In the genomic region with DNA sequence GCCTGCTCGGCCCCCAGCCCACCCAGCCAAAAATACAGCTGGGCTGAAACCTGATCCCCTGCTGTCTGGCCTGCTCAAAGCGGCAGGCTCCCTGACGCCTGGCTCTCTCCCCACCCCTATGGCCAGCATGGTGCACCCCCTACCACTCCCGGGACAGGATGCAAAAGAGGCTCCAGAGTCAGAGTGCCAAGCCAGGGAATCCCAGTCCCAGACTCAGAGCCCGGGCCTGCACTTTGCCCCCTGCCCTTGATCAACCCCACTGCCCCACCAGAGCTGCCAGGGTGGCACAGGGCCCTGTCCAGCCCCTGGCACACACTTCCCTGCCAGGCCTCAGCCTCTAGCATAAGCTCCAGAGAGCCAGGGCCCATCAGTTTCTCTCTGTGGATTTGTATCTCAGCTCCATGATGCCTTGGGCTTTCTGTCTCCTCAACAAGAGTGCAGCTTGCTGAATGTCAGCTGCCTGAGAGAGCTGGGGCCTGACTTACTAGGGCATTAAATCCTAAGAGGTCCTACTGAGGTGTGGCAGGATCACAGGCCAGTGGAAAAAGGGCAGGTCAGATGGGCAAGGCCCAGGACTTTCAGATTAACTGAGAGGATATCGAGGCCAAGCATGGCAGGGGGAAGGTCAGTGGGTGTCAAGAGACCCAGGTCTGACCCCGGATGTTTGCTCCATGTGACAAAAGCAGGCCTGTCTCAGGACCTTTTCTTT, we compare ENCODE assay signal across 21 cellular contexts. TPM values are rescaled to one million over a fixed set of nuclear protein-coding genes. Genes with fewer than 3 reads are reported as not detected.
DNase-seq lines count a peak whose midpoint lies in the region; ATAC-seq and TF ChIP-seq lines count a peak whose summit lies in the region.
"Had no signal": no experiment of that assay in that cellular context is flagged by ENCODE, and none has a peak within 500 bp of the region (broad histone marks: within the 10 kb centered on the region; RNA-seq: fewer than 3 reads in every experiment).

No MANE protein-coding gene starts in this region.

- H3K27me3 ChIP-seq in liver (ENCODE audit: control insufficient read depth in 4 of 4, insufficient read depth in 4 of 4, low read length in 3 of 4) (no peaks in the 10 kb centered on the region), spleen (replicated peaks in 1 of 7) (no peaks in the 10 kb centered on the region)

- H3K9ac ChIP-seq in liver (ENCODE audit: low read depth in 1 of 2, low read length in 2 of 2) = no peak overlapping the region

- peak overlapping the region; percentile 72 to 81 for H3K27ac ChIP-seq in liver (ENCODE audit: low read depth in 1 of 2, low read length in 2 of 2)
- H3K27ac ChIP-seq in spleen = peak overlapping the region in 6 of 8 donors; percentile 25 to 82 (median 77)

- H3K9me3 ChIP-seq in liver (ENCODE audit: control insufficient read depth in 4 of 4, low read length in 3 of 4) (no peaks in the 10 kb centered on the region), spleen (no peaks in the 10 kb centered on the region)

- WGBS in liver = 31% methylated on average over 7 of the region's 7 CpGs
- 59 to 88% (median 75%) methylated on average over 7 of the region's 7 CpGs for WGBS in spleen, 5 donors

- H3K4me3 ChIP-seq in liver (ENCODE audit: low read depth in 1 of 3, low read length in 3 of 3) (no peak overlapping the region), spleen (no peak overlapping the region)
- H3K4me3 ChIP-seq: skin epidermis had no signal

- H3K36me3 ChIP-seq in liver (ENCODE audit: control insufficient read depth in 4 of 4, insufficient read depth in 3 of 4, low read depth in 1 of 4, low read length in 3 of 4) (no peaks in the 10 kb centered on the region), spleen (peaks cover 0 to 33% (median 3%) of the 10 kb centered on the region in 6 donors)

- TF ChIP-seq POLR2A in spleen (IDR thresholded peaks at IDR 0.05) = no peak

- ATAC-seq in GM19351 (IDR thresholded peaks at IDR 0.05; ENCODE audit: unreplicated experiment) (no peak), GM18520 (IDR thresholded peaks at IDR 0.05; ENCODE audit: unreplicated experiment) (no peak)

- H3K4me1 ChIP-seq in liver (ENCODE audit: control insufficient read depth in 4 of 4, insufficient read depth in 4 of 4, low read length in 3 of 4) (peaks cover 17 to 38% (median 28%) of the 10 kb centered on the region in 4 donors), spleen (peaks cover 19 to 73% (median 48%) of the 10 kb centered on the region in 6 donors)

- peak; percentile 4 for DNase-seq in NCI-H1694 treated with DMSO at 0.1 percent for 48 hours (lab: John Stamatoyannopoulos, UW)
- no peak for DNase-seq in NCI-H1694 (lab: John Stamatoyannopoulos, UW)
- peak; percentile 85 for DNase-seq in NCI-H526 treated with DMSO at 0.1 percent for 48 hours (lab: John Stamatoyannopoulos, UW)
- no peak for DNase-seq in spleen
- DNase-seq in SHP77 treated with DMSO at 0.1 percent for 48 hours (lab: John Stamatoyannopoulos, UW) = no peak
- DNase-seq: 8988T; activated CD4-positive, alpha-beta T cell treated with anti-CD3 and anti-CD28 coated beads for 48 hours; activated naive CD4-positive, alpha-beta T cell treated with anti-CD3 and anti-CD28 coated beads, Interleukin-2, amount 50 U/mL, for 16 hours; DMS79 treated with DMSO at 0.1 percent for 48 hours; immature natural killer cell; KBM-7; NCI-H1048; stimulated activated CD4-positive, alpha-beta T cell treated with anti-CD3 and anti-CD28 coated beads, Interleukin-4, amount 100 ng/mL, for 4 hours had no signal

- TF ChIP-seq RAD21 in liver (IDR thresholded peaks at IDR 0.05) = peak; percentile 19 to 57

- intact Hi-C loops in spleen (cut with DNase I; ENCODE audit: low total_unique reads) = no loop called here

- TF ChIP-seq CTCF in liver (IDR thresholded peaks at IDR 0.05; ENCODE audit: low read depth, low read length, missing input control) (no peak), spleen (IDR thresholded peaks at IDR 0.05 in 8 of 11, conservative IDR thresholded peaks at IDR 0.05 in 3 of 11) (no peak)

TF ChIP-seq in liver, 16 proteins besides CTCF, POLR2A, EP300 and RAD21:
- TF ChIP-seq EGR1 (IDR thresholded peaks at IDR 0.05; ENCODE audit: low read depth in 2 of 2) = no peak
- TF ChIP-seq, protein P1, sequence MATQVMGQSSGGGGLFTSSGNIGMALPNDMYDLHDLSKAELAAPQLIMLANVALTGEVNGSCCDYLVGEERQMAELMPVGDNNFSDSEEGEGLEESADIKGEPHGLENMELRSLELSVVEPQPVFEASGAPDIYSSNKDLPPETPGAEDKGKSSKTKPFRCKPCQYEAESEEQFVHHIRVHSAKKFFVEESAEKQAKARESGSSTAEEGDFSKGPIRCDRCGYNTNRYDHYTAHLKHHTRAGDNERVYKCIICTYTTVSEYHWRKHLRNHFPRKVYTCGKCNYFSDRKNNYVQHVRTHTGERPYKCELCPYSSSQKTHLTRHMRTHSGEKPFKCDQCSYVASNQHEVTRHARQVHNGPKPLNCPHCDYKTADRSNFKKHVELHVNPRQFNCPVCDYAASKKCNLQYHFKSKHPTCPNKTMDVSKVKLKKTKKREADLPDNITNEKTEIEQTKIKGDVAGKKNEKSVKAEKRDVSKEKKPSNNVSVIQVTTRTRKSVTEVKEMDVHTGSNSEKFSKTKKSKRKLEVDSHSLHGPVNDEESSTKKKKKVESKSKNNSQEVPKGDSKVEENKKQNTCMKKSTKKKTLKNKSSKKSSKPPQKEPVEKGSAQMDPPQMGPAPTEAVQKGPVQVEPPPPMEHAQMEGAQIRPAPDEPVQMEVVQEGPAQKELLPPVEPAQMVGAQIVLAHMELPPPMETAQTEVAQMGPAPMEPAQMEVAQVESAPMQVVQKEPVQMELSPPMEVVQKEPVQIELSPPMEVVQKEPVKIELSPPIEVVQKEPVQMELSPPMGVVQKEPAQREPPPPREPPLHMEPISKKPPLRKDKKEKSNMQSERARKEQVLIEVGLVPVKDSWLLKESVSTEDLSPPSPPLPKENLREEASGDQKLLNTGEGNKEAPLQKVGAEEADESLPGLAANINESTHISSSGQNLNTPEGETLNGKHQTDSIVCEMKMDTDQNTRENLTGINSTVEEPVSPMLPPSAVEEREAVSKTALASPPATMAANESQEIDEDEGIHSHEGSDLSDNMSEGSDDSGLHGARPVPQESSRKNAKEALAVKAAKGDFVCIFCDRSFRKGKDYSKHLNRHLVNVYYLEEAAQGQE (IDR thresholded peaks at IDR 0.05) = peak; percentile 57
- TF ChIP-seq GABPA (IDR thresholded peaks at IDR 0.05 in 1 of 2, conservative IDR thresholded peaks at IDR 0.05 in 1 of 2) = peak in 1 of 2 donors; percentile 15
- peak; percentile 92 to 98 for TF ChIP-seq RXRA (IDR thresholded peaks at IDR 0.05)
- TF ChIP-seq NR2F2 (IDR thresholded peaks at IDR 0.05) = peak; percentile 90
- TF ChIP-seq JUND (IDR thresholded peaks at IDR 0.05) = peak in 1 of 2 donors; percentile 37
- TF ChIP-seq SP1 (IDR thresholded peaks at IDR 0.05) = peak; percentile 91
- TF ChIP-seq HNF4G (IDR thresholded peaks at IDR 0.05) = peak; percentile 82
- TF ChIP-seq HNF4A (conservative IDR thresholded peaks at IDR 0.05) = peak; percentile 88 to 94
- TF ChIP-seq FOXA1 (IDR thresholded peaks at IDR 0.05) = no peak

RNA-seq across cellular contexts. Expression of a gene that starts 13.9 kb away (rescaled TPM):
- total RNA-seq in liver (1 to 10 TPM; 7.5 to 7.9 TPM), spleen (100 to 1,000 TPM in 2 of 7 donors, 10 to 100 TPM in 5; 58.6 to 109 (median 92.3) TPM)
- polyA plus RNA-seq in liver (1 to 10 TPM; 3.1 to 4.7 TPM), spleen (10 to 100 TPM; 12.5 to 21.0 (median 13.5) TPM)
- total RNA-seq: mesothelial cell of epicardium had no signal

RNA-seq across cellular contexts. Expression of a gene that starts 30.3 kb away (rescaled TPM):
- total RNA-seq in liver = 10 to 100 TPM in 1 of 2 donors, 1 to 10 TPM in 1; 7.4 to 21.9 TPM
- 10 to 100 TPM in 1 of 2 donors, 1 to 10 TPM in 1; 4.0 to 16.5 TPM for polyA plus RNA-seq in liver
- 10 to 100 TPM; 15.7 to 27.6 (median 23.5) TPM for total RNA-seq in spleen
- 1 to 10 TPM; 2.8 to 7.4 (median 2.8) TPM for polyA plus RNA-seq in spleen

RNA-seq across cellular contexts. Expression of a gene that starts 33.3 kb away (rescaled TPM):
- total RNA-seq in liver (not detected), spleen (not detected)
- polyA plus RNA-seq in liver (not detected), spleen (not detected)
- total RNA-seq: omental fat pad had no signal
- polyA plus RNA-seq: CD14-positive monocyte, esophagus, immature natural killer cell had no signal

Comparison
In these comparisons a context has a peak if more than half of its experiments do, and no peak if none do; other contexts are left out.
1. DNase-seq: peak in NCI-H1694 treated with DMSO at 0.1 percent for 48 hours (single experiment) and NCI-H526 treated with DMSO at 0.1 percent for 48 hours (single experiment); none in NCI-H1694 (single experiment), spleen (single experiment) and SHP77 treated with DMSO at 0.1 percent for 48 hours (single experiment).
2. RNA of a gene that starts 13.9 kb away (total RNA-seq): 58.6 to 109 TPM in spleen; 7.5 to 7.9 TPM in liver; every median in the first group is over 4 times any median in the second.